In the genomic region with DNA sequence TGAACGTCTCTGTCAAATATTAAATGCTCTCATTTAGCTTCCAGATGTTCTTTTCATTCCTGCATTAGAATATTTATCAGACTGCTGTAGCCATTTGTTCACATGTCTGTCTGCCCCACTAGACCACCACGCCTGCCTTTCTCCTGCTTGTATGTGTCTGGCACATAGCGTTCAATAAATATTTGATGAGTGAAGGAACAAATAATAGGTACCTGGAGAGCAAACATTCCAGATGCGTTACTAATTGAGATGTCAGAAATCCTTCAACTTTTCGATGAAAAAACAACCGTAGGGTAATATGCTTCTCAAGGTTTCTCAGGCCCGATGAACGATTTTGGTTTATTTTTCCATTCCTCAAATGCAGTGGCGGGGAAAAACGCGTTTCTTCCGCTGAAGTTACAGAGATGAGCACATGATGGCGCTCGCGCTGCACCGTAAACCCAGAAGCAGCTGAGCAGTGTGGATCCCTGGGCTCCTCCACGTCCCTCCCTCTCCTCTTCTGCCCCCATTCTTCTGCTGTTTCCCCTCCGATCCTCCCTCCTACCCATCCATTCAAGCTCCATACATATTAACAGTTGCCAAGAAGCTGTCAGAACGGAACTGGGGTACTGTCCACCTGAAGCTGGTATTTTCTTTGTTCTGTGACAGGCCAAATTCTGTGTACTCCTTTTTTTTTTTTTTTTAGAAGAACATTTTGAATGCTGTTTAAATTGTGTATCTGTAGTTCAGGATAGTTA, we compare ENCODE assay signal across 8 cellular contexts.
A peak's percentile ranks its signal among the peaks of the same experiment; 100 is the strongest.
DNase-seq lines count a peak whose midpoint lies in the region; ATAC-seq, FAIRE-seq and TF ChIP-seq lines count a peak whose summit lies in the region.

No MANE protein-coding gene starts in this region.

- ATAC-seq in HG03139 (IDR thresholded peaks at IDR 0.05; ENCODE audit: unreplicated experiment) (no peak), GM18502 (IDR thresholded peaks at IDR 0.05; ENCODE audit: poor library complexity, unreplicated experiment) (no peak)

- H3K4me1 ChIP-seq in sigmoid colon = peaks cover 0 to 9% (median 0%) of the 10 kb centered on the region in 4 donors

- peak; percentile 85 for FAIRE-seq in D721Med (lab: Jason Lieb, UNC)

- WGBS in sigmoid colon, 2 donors = 6 to 14% methylated on average over 19 of the region's 19 CpGs

- TF ChIP-seq POLR2A in sigmoid colon (IDR thresholded peaks at IDR 0.05) = no peak

- H3K36me3 ChIP-seq in sigmoid colon = no peaks in the 10 kb centered on the region

- no peaks in the 10 kb centered on the region for H3K9me3 ChIP-seq in sigmoid colon

- TF ChIP-seq EP300 in sigmoid colon (IDR thresholded peaks at IDR 0.05) = no peak

- DNase-seq in D721Med (ENCODE audit: insufficient read length, low spot score) (peak; percentile 41), HCEC 1CT (peak; percentile 50), NCI-H226 (peak; percentile 29), astrocyte of the hippocampus (ENCODE audit: low read depth, low spot score) (peak; percentile 89), hypothalamus (lab: John Stamatoyannopoulos, UW) (peak in 42 of 51 donors; percentile 3 to 69 (median 28)), sigmoid colon (peak; percentile 81)

- H3K27ac ChIP-seq in sigmoid colon = peak overlapping the region in 1 of 4 donors; percentile 51

- intact Hi-C loops in sigmoid colon (cut with DNase I) = loop anchor here (1.0 to 10.0 kb wide), 2 partner anchors 54 to 1391 kb away; no protein-coding TSS in a partner anchor

- peak; percentile 90 for TF ChIP-seq CTCF in D721Med (IDR thresholded peaks at IDR 0.05; ENCODE audit: insufficient read depth, missing control alignments)
- peak; percentile 61 to 78 (median 72) for TF ChIP-seq CTCF in sigmoid colon (IDR thresholded peaks at IDR 0.05)

- H3K27me3 ChIP-seq in sigmoid colon = no peaks in the 10 kb centered on the region

- H3K4me3 ChIP-seq in sigmoid colon = peak overlapping the region in 3 of 4 donors; percentile 21 to 37 (median 30)

Comparison
In these comparisons a context has a peak if more than half of its experiments do, and no peak if none do; other contexts are left out.
1. DNase-seq: peak in every context shown above with its lines; median percentile 89 in astrocyte of the hippocampus; 81 in sigmoid colon; 50 in HCEC 1CT; 41 in D721Med; 29 in NCI-H226; 28 in hypothalamus.